In the genomic region with DNA sequence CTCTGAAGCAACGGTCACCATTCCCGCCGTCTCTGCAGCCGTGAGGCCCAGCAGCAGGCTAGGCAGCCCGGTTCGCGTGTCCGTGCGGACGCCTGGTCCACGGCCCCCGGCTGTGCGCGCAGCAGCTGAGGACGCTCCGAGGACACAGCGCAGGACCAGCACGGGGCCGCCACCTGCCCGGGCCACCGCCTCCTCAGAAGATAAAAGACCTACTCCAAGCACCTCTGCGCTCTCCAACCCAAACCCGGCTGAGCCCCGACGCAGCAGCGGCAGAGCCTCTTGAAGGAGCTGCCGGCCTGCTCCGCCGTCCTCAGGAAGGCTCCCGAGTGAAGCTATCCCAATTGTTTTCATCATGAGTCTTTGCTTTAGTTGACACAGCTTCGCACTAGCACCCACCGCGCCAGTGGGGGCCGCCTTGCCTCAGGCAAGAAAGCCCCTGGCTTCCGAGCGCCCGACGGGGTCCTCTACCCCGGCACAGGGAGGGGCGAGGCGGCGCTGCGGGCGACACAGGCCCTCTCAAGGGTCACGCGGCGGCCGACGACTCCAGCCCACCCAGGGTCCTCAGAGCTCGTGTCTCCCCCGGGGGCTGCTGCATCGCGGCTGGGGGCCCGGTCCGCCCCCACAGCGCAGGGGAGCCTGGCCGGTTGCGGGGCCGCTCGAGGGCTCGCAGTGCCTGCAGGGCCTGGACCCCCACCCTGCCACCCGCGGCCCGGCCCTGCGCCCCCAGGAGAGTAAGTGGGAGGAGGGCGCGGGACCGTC, we compare ENCODE assay signal across 8 cellular contexts. TPM values are rescaled to one million over a fixed set of nuclear protein-coding genes. Genes with fewer than 3 reads are reported as not detected.
A peak's percentile ranks its signal among the peaks of the same experiment; 100 is the strongest.
DNase-seq lines count a peak whose midpoint lies in the region; ATAC-seq lines count a peak whose summit lies in the region.

No MANE protein-coding gene starts in this region.

- CTCF ChIA-PET in activated naive CD4-positive, alpha-beta T cell treated with anti-CD3 and anti-CD28 coated beads for 36 hours (lab: Charles Lee), result interaction anchor here (1.0 to 2.3 kb wide), 2 partner anchors 17 to 34 kb away, joined by 4 to 8 read pairs; a partner anchor contains a TSS

- peak; percentile 9 for ATAC-seq in HG03354 (IDR thresholded peaks at IDR 0.05; ENCODE audit: poor library complexity, severe bottlenecking, unreplicated experiment)
- peak; percentile 0 to 10 for ATAC-seq in left cardiac atrium
- ATAC-seq in HG03139 (IDR thresholded peaks at IDR 0.05; ENCODE audit: unreplicated experiment), result no peak

- DNase-seq in activated naive CD4-positive, alpha-beta T cell treated with anti-CD3 and anti-CD28 coated beads for 36 hours, result no peak
- no peak for DNase-seq in activated naive CD4-positive, alpha-beta T cell treated with anti-CD3 and anti-CD28 coated beads, Interleukin-2, amount 50 U/mL, for 16 hours
- no peak for DNase-seq in activated T-helper 1 cell treated with anti-CD3 and anti-CD28 coated beads, Interleukin-12 subunit alpha, Interleukin-12 subunit beta, Interleukin-2, Interleukin-4 antibody, amounts not matched to agents 30 ng/mL and 10 ng/mL and 1 ng/mL, durations not matched to agents 14 hours and 24 hours and 36 hours (ENCODE audit: low spot score)
- DNase-seq in left cardiac atrium, result no peak
- peak; percentile 23 for DNase-seq in renal cortical epithelial cell (ENCODE audit: low read depth)
- DNase-seq in NCI-H2196 treated with DMSO at 0.1 percent for 48 hours (lab: John Stamatoyannopoulos, UW; ENCODE audit: unreplicated experiment), result no peak

- H3K27ac Mint-ChIP-seq in activated naive CD4-positive, alpha-beta T cell treated with anti-CD3 and anti-CD28 coated beads for 36 hours, result no peak overlapping the region
- H3K27ac Mint-ChIP-seq in activated T-helper 1 cell treated with anti-CD3 and anti-CD28 coated beads, Interleukin-12 subunit alpha, Interleukin-12 subunit beta, Interleukin-2, Interleukin-4 antibody, amounts not matched to agents 30 ng/mL and 10 ng/mL and 1 ng/mL, durations not matched to agents 14 hours and 24 hours and 36 hours, result no peak overlapping the region

- peaks cover 6% of the 10 kb centered on the region for H3K36me3 Mint-ChIP-seq in activated naive CD4-positive, alpha-beta T cell treated with anti-CD3 and anti-CD28 coated beads for 36 hours (ENCODE audit: low read depth)
- H3K36me3 Mint-ChIP-seq in activated T-helper 1 cell treated with anti-CD3 and anti-CD28 coated beads, Interleukin-12 subunit alpha, Interleukin-12 subunit beta, Interleukin-2, Interleukin-4 antibody, amounts not matched to agents 30 ng/mL and 10 ng/mL and 1 ng/mL, durations not matched to agents 14 hours and 24 hours and 36 hours (ENCODE audit: low read depth), result no peaks in the 10 kb centered on the region

- intact Hi-C loops in activated naive CD4-positive, alpha-beta T cell treated with anti-CD3 and anti-CD28 coated beads for 36 hours (cut with micrococcal nuclease), result loop anchor here (2.0 kb wide), 1 partner anchor 37 kb away; no protein-coding TSS in a partner anchor
- intact Hi-C loops in activated T-helper 1 cell treated with anti-CD3 and anti-CD28 coated beads, Interleukin-12 subunit alpha, Interleukin-12 subunit beta, Interleukin-2, Interleukin-4 antibody, amounts not matched to agents 30 ng/mL and 10 ng/mL and 1 ng/mL, durations not matched to agents 14 hours and 24 hours and 36 hours (cut with micrococcal nuclease), result loop anchor here (1.0 to 2.0 kb wide), 5 partner anchors 17 to 879 kb away; a partner anchor contains a TSS
- intact Hi-C loops in left cardiac atrium (cut with DNase I), result no loop called here

- H3K9me3 Mint-ChIP-seq in activated naive CD4-positive, alpha-beta T cell treated with anti-CD3 and anti-CD28 coated beads for 36 hours, result no peaks in the 10 kb centered on the region
- no peaks in the 10 kb centered on the region for H3K9me3 Mint-ChIP-seq in activated T-helper 1 cell treated with anti-CD3 and anti-CD28 coated beads, Interleukin-12 subunit alpha, Interleukin-12 subunit beta, Interleukin-2, Interleukin-4 antibody, amounts not matched to agents 30 ng/mL and 10 ng/mL and 1 ng/mL, durations not matched to agents 14 hours and 24 hours and 36 hours

- H3K4me3 Mint-ChIP-seq in activated naive CD4-positive, alpha-beta T cell treated with anti-CD3 and anti-CD28 coated beads for 36 hours, result peak overlapping the region; percentile 63
- H3K4me3 Mint-ChIP-seq in activated T-helper 1 cell treated with anti-CD3 and anti-CD28 coated beads, Interleukin-12 subunit alpha, Interleukin-12 subunit beta, Interleukin-2, Interleukin-4 antibody, amounts not matched to agents 30 ng/mL and 10 ng/mL and 1 ng/mL, durations not matched to agents 14 hours and 24 hours and 36 hours, result peak overlapping the region; percentile 69

- no peaks in the 10 kb centered on the region for H3K27me3 Mint-ChIP-seq in activated naive CD4-positive, alpha-beta T cell treated with anti-CD3 and anti-CD28 coated beads for 36 hours (ENCODE audit: low read depth)
- H3K27me3 Mint-ChIP-seq in activated T-helper 1 cell treated with anti-CD3 and anti-CD28 coated beads, Interleukin-12 subunit alpha, Interleukin-12 subunit beta, Interleukin-2, Interleukin-4 antibody, amounts not matched to agents 30 ng/mL and 10 ng/mL and 1 ng/mL, durations not matched to agents 14 hours and 24 hours and 36 hours (ENCODE audit: insufficient read depth), result no peaks in the 10 kb centered on the region

- peaks cover 27% of the 10 kb centered on the region for H3K4me1 Mint-ChIP-seq in activated naive CD4-positive, alpha-beta T cell treated with anti-CD3 and anti-CD28 coated beads for 36 hours (ENCODE audit: low read depth)
- H3K4me1 Mint-ChIP-seq in activated T-helper 1 cell treated with anti-CD3 and anti-CD28 coated beads, Interleukin-12 subunit alpha, Interleukin-12 subunit beta, Interleukin-2, Interleukin-4 antibody, amounts not matched to agents 30 ng/mL and 10 ng/mL and 1 ng/mL, durations not matched to agents 14 hours and 24 hours and 36 hours (ENCODE audit: low read depth), result peaks cover 17% of the 10 kb centered on the region

RNA-seq across cellular contexts. Expression of a gene that starts 16.9 kb away (rescaled TPM):
- under 1 TPM; 0.57 to 0.62 TPM for total RNA-seq in activated naive CD4-positive, alpha-beta T cell treated with anti-CD3 and anti-CD28 coated beads for 36 hours
- total RNA-seq in activated T-helper 1 cell treated with anti-CD3 and anti-CD28 coated beads, Interleukin-12 subunit alpha, Interleukin-12 subunit beta, Interleukin-2, Interleukin-4 antibody, amounts not matched to agents 30 ng/mL and 10 ng/mL and 1 ng/mL, durations not matched to agents 14 hours and 24 hours and 36 hours, result 2.2 and 2.8 TPM in 2 replicates
- total RNA-seq in left cardiac atrium, result 10 to 100 TPM in 1 of 2 donors, 1 to 10 TPM in 1; 9.0 to 17.7 TPM
- total RNA-seq in renal cortical epithelial cell, result 3.0 and 3.6 TPM in 2 replicates

RNA-seq across cellular contexts. Expression of a gene that starts 44.5 kb away (rescaled TPM):
- not detected for total RNA-seq in activated naive CD4-positive, alpha-beta T cell treated with anti-CD3 and anti-CD28 coated beads for 36 hours
- not detected in 2 replicates for total RNA-seq in activated T-helper 1 cell treated with anti-CD3 and anti-CD28 coated beads, Interleukin-12 subunit alpha, Interleukin-12 subunit beta, Interleukin-2, Interleukin-4 antibody, amounts not matched to agents 30 ng/mL and 10 ng/mL and 1 ng/mL, durations not matched to agents 14 hours and 24 hours and 36 hours
- total RNA-seq in left cardiac atrium, result not detected
- total RNA-seq in renal cortical epithelial cell, result not detected in 2 replicates

RNA-seq across cellular contexts. Expression of a gene that starts 52.1 kb away (rescaled TPM):
- 10 to 100 TPM; 12.6 to 15.2 TPM for total RNA-seq in activated naive CD4-positive, alpha-beta T cell treated with anti-CD3 and anti-CD28 coated beads for 36 hours
- total RNA-seq in activated T-helper 1 cell treated with anti-CD3 and anti-CD28 coated beads, Interleukin-12 subunit alpha, Interleukin-12 subunit beta, Interleukin-2, Interleukin-4 antibody, amounts not matched to agents 30 ng/mL and 10 ng/mL and 1 ng/mL, durations not matched to agents 14 hours and 24 hours and 36 hours, result 14.3 and 18.6 TPM in 2 replicates
- total RNA-seq in left cardiac atrium (1 to 10 TPM; 6.6 to 8.5 TPM), renal cortical epithelial cell (3.5 and 10.0 TPM in 2 replicates)

Comparison
In these comparisons a context has a peak if more than half of its experiments do, and no peak if none do; other contexts are left out.
1. intact Hi-C loops: an anchor here in activated naive CD4-positive, alpha-beta T cell treated with anti-CD3 and anti-CD28 coated beads for 36 hours (2.0 kb wide) and activated T-helper 1 cell treated with anti-CD3 and anti-CD28 coated beads, Interleukin-12 subunit alpha, Interleukin-12 subunit beta, Interleukin-2, Interleukin-4 antibody, amounts not matched to agents 30 ng/mL and 10 ng/mL and 1 ng/mL, durations not matched to agents 14 hours and 24 hours and 36 hours (1.0 to 2.0 kb wide); none called in left cardiac atrium.